Comparison of ENCODE assay signal across 18 cellular contexts in genomic region chr15:71189723-71190122, GRCh38.
"Had no signal": no experiment of that assay in that cellular context is flagged by ENCODE, and none has a peak within 500 bp of the region (broad histone marks: within the 10 kb centered on the region; RNA-seq: fewer than 3 reads in every experiment).

No MANE protein-coding gene starts in this region.

- ATAC-seq: activated T-cell treated with anti-CD3 and anti-CD28 coated beads, Interleukin-2, amount 50 U/mL, for 72 hours; body of pancreas; foreskin keratinocyte; left lobe of liver; natural killer cell treated with Interleukin-12 subunit alpha and Interleukin-12 subunit beta and Interleukin-15 and Interleukin-18, amount 100 ng/mL, for 72 hours; sciatic nerve had no signal

- H3K27ac ChIP-seq: adrenal gland, body of pancreas, colonic mucosa, foreskin keratinocyte, neutrophil, spleen, thoracic aorta had no signal

- H3K4me1 ChIP-seq: body of pancreas, colonic mucosa, spleen had no signal

- H3K27me3 ChIP-seq: adrenal gland, body of pancreas, colonic mucosa, foreskin keratinocyte, neutrophil, spleen had no signal

- H3K9me3 ChIP-seq: adrenal gland, body of pancreas, colonic mucosa, neutrophil, spleen, thoracic aorta had no signal

- H3K36me3 ChIP-seq: adrenal gland, colonic mucosa, neutrophil, spleen, thoracic aorta had no signal

- DNase-seq: activated CD4-positive, CD25-positive, alpha-beta regulatory T cell treated with anti-CD3 and anti-CD28 coated beads, Interleukin-2, amount 50 U/mL, for 72 hours; activated gamma-delta T cell; activated T-cell treated with anti-CD3 and anti-CD28 coated beads, Interleukin-2, amount 50 U/mL, for 72 hours; body of pancreas; caudate nucleus; colonic mucosa; foreskin keratinocyte; glutamatergic neuron; hippocampal formation; spleen; stimulated activated naive B cell treated with anti-CD40 and anti-IgM and Interleukin-4, amounts not matched to agents 10 μg/mL and 1 μg/mL and 100 μg/mL, for 72 hours; T1000 had no signal

- H3K4me3 ChIP-seq: adrenal gland, body of pancreas, colonic mucosa, spleen, thoracic aorta had no signal
